In the genomic region with DNA sequence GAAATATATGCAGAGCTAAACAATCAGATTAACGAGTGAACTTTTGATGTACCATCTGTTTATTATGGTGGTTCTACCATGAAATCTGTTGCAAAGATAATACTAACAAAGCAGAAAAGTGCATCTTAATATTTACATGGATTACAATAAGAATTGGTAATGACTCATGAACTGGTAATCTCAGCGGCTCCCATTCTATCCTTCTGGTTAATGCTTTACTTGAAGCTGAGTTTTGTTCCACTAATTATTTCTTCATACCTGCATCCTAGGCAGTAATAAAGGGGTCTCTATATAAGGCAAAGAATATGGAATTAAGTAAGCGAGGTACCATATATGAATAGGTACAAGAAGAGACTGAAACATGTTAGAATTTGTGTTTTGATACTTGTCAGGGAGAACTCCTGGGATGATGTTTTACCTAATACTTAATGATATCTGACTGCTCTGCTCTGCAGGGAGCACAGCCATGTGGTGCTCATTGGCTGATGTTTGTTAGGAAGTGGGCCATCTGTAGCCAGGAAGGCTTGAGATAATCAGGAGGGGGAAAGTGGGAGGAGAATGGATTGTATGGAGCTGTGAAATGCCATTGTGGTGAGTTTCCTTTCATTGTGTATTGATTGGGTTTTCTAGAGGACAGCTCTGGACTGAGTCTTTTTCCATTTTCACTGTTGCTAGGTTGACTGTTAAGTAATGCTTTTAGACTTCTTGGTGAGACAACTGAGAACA, we compare ENCODE assay signal across 10 cellular contexts. TPM values are rescaled to one million over a fixed set of nuclear protein-coding genes. Genes with fewer than 3 reads are reported as not detected.
A peak's percentile ranks its signal among the peaks of the same experiment; 100 is the strongest.
DNase-seq lines count a peak whose midpoint lies in the region; ATAC-seq, FAIRE-seq and TF ChIP-seq lines count a peak whose summit lies in the region.
"Had no signal": no experiment of that assay in that cellular context is flagged by ENCODE, and none has a peak within 500 bp of the region (broad histone marks: within the 10 kb centered on the region; RNA-seq: fewer than 3 reads in every experiment).

No MANE protein-coding gene starts in this region.

- DNase-seq in GM04504 (ENCODE audit: low read depth) = peak; percentile 11
- DNase-seq in PC-3 = peak; percentile 42
- peak; percentile 42 to 78 for DNase-seq in fibroblast of lung (ENCODE audit: low read depth in 2 of 2)
- DNase-seq in pancreas = peak in 1 of 6 donors; percentile 20
- DNase-seq in GM12892 (ENCODE audit: insufficient read length) = no peak
- DNase-seq in COR-L47 (lab: John Stamatoyannopoulos, UW) = no peak
- no peak for DNase-seq in T-helper 1 cell
- DNase-seq: activated naive CD4-positive, alpha-beta T cell; erythroblast; nephron progenitor cell had no signal

- H3K4me1 ChIP-seq in PC-3 (ENCODE audit: insufficient read depth, low read length) (peaks cover 27% of the 10 kb centered on the region), fibroblast of lung (ENCODE audit: control insufficient read depth, extremely low read depth, insufficient read depth, low read length) (no peaks in the 10 kb centered on the region), pancreas (peaks cover 0 to 5% (median 0%) of the 10 kb centered on the region in 3 donors)

- ATAC-seq in PC-3 = peak; percentile 52
- ATAC-seq in pancreas = peak; percentile 73 to 90 (median 86)

- no peak for TF ChIP-seq POLR2A in GM12892 (IDR thresholded peaks at IDR 0.05; ENCODE audit: low read depth, low read length)

- no peak for FAIRE-seq in pancreas (lab: Jason Lieb, UNC)
- no peak for FAIRE-seq in GM12892 (lab: Jason Lieb, UNC)

- no peaks in the 10 kb centered on the region for H3K9me2 ChIP-seq in PC-3 (replicated peaks; ENCODE audit: low read length)

- intact Hi-C loops in PC-3 (cut with micrococcal nuclease) = loop anchor here (2.0 kb wide), 1 partner anchor 52 kb away; a partner anchor contains a TSS
- intact Hi-C loops in pancreas (cut with DNase I) = no loop called here

- H3K79me2 ChIP-seq in PC-3 (ENCODE audit: low read length) = no peaks in the 10 kb centered on the region
- H3K79me2 ChIP-seq in fibroblast of lung (ENCODE audit: control insufficient read depth, insufficient read depth, low read length) = no peaks in the 10 kb centered on the region

- peak overlapping the region; percentile 35 for H3K27ac ChIP-seq in PC-3 (ENCODE audit: low read length)
- H3K27ac ChIP-seq in fibroblast of lung (ENCODE audit: insufficient read depth, low read length) = no peak overlapping the region
- no peak overlapping the region for H3K27ac ChIP-seq in pancreas

- WGBS in pancreas, 2 donors = 69 to 71% methylated on average over 3 of the region's 3 CpGs

- no peak overlapping the region for H3K4me3 ChIP-seq in PC-3 (ENCODE audit: low read length)
- no peak overlapping the region for H3K4me3 ChIP-seq in fibroblast of lung (replicated peaks in 1 of 4; ENCODE audit: control extremely low read depth in 1 of 4, insufficient read depth in 1 of 4, low read depth in 3 of 4, low read length in 4 of 4)
- no peak overlapping the region for H3K4me3 ChIP-seq in pancreas

- H3K9me3 ChIP-seq in PC-3 (ENCODE audit: low read length) (no peaks in the 10 kb centered on the region), fibroblast of lung (ENCODE audit: control insufficient read depth, insufficient read depth, low read depth, low read length) (no peaks in the 10 kb centered on the region), pancreas (no peaks in the 10 kb centered on the region)

- TF ChIP-seq CTCF in PC-3 (conservative IDR thresholded peaks at IDR 0.05; ENCODE audit: low read depth, low read length) (no peak), fibroblast of lung (conservative IDR thresholded peaks at IDR 0.05 in 1 of 2, IDR thresholded peaks at IDR 0.05 in 1 of 2; ENCODE audit: low read depth in 1 of 2, low read length in 2 of 2) (no peak), pancreas (IDR thresholded peaks at IDR 0.05) (no peak)

- no peak overlapping the region for H2AFZ ChIP-seq in PC-3 (ENCODE audit: low read length)
- no peak overlapping the region for H2AFZ ChIP-seq in fibroblast of lung (ENCODE audit: low read length)

- POLR2A ChIA-PET in PC-3 (lab: Charles Lee; ENCODE audit: unreplicated experiment) = interaction anchor here (0.5 kb wide), 1 partner anchor 64 kb away, joined by 6 read pairs; no protein-coding TSS in a partner anchor

- peak overlapping the region; percentile 55 for H3K4me2 ChIP-seq in PC-3 (ENCODE audit: low read length)
- peak overlapping the region; percentile 13 for H3K4me2 ChIP-seq in fibroblast of lung (ENCODE audit: extremely low read depth, insufficient read depth, low read length)

- H4K20me1 ChIP-seq in PC-3 (ENCODE audit: low read length) (no peaks in the 10 kb centered on the region), fibroblast of lung (ENCODE audit: control insufficient read depth, extremely low read depth, insufficient read depth, low read length) (no peaks in the 10 kb centered on the region)

- no peaks in the 10 kb centered on the region for H3F3A ChIP-seq in PC-3 (ENCODE audit: low read length, unreplicated experiment)

- H3K36me3 ChIP-seq in PC-3 (ENCODE audit: low read depth, low read length) (no peaks in the 10 kb centered on the region), fibroblast of lung (ENCODE audit: control insufficient read depth, insufficient read depth, low read length) (no peaks in the 10 kb centered on the region), pancreas (no peaks in the 10 kb centered on the region)

- H3K9ac ChIP-seq in PC-3 (ENCODE audit: low read length) (no peak overlapping the region), fibroblast of lung (ENCODE audit: insufficient read depth, low read length) (no peak overlapping the region)

- BruUV-seq in PC-3 (replicated peaks; lab: Mats Ljungman, UMichigan) = no TSS peak

- H3K27me3 ChIP-seq in PC-3 (ENCODE audit: low read length) = no peaks in the 10 kb centered on the region
- H3K27me3 ChIP-seq in fibroblast of lung (ENCODE audit: control insufficient read depth, insufficient read depth, low read length) = no peaks in the 10 kb centered on the region
- no peaks in the 10 kb centered on the region for H3K27me3 ChIP-seq in pancreas

- CTCF ChIA-PET in PC-3 (lab: Charles Lee) = interaction anchor here (0.7 kb wide), 1 partner anchor 1447 kb away, joined by 3 read pairs; no protein-coding TSS in a partner anchor

RNA-seq across cellular contexts. Expression of a gene that starts 52.6 kb away (rescaled TPM):
- 8.4 and 12.2 TPM in 2 replicates for total RNA-seq in PC-3 (2014; rRNA removed)
- total RNA-seq in fibroblast of lung = 18.2 and 39.5 TPM in 2 replicates
- 2.6 and 2.7 TPM in 2 replicates for polyA plus RNA-seq in fibroblast of lung
- 2.4 and 2.8 TPM in 2 replicates for polyA plus RNA-seq in fibroblast of lung (2012)
- 0.12 and 0.41 TPM in 2 replicates for polyA minus RNA-seq in fibroblast of lung (ENCODE audit: low replicate concordance)
- 10 to 100 TPM in 3 of 6 donors, 1 to 10 TPM in 3; 6.2 to 12.9 (median 10.0) TPM for total RNA-seq in pancreas
- polyA plus RNA-seq in pancreas = 1 to 10 TPM; 6.2 to 6.7 TPM
- 11.2 TPM for polyA plus RNA-seq in GM12892 (2012; ENCODE audit: missing spikeins)

Comparison
In these comparisons a context has a peak if more than half of its experiments do, and no peak if none do; other contexts are left out.
1. DNase-seq: peak in GM04504 (single experiment), PC-3 (single experiment) and fibroblast of lung (2 of 2); none in GM12892 (single experiment), COR-L47 (single experiment) and T-helper 1 cell (0 of 5).